In the genomic region with DNA sequence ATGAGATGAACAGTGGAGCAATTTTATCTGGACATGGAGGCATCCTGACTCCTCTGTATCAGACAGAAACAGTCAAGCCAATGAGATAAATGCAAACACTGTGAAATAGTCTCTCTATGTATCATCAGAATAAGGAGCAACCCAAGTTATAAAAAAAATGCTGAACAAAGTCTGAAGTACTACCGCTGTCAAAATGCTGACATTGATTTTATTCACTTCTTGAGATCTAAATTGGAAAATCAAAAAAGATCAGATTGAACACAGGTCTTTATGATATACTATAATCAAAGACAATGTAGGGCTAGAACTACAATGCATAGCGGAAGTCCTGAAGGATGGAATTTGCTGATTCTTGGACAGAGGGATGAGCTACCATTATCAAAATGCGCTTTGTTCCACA, we compare ENCODE assay signal across 18 cellular contexts.
A peak's percentile ranks its signal among the peaks of the same experiment; 100 is the strongest.
DNase-seq lines count a peak whose midpoint lies in the region; ATAC-seq and TF ChIP-seq lines count a peak whose summit lies in the region.
"Had no signal": no experiment of that assay in that cellular context is flagged by ENCODE, and none has a peak within 500 bp of the region (broad histone marks: within the 10 kb centered on the region; RNA-seq: fewer than 3 reads in every experiment).

No MANE protein-coding gene starts in this region.

- no peak overlapping the region for H3K4me3 ChIP-seq in A673 (ENCODE audit: low read depth, low read length, poor library complexity, severe bottlenecking)
- no peak overlapping the region for H3K4me3 ChIP-seq in CD4-positive, alpha-beta memory T cell (ENCODE audit: low read length in 2 of 2)
- H3K4me3 ChIP-seq: GM12878, HAP-1 had no signal

- CTCF ChIA-PET in A673 (lab: Charles Lee), result interaction anchor here (0.6 kb wide), 1 partner anchor 23 kb away, joined by 5 read pairs; no protein-coding TSS in a partner anchor
- CTCF ChIA-PET in CD4-positive, alpha-beta memory T cell (lab: Charles Lee; ENCODE audit: partially characterized antibody), result no interaction called here

- no peaks in the 10 kb centered on the region for H3K36me3 Mint-ChIP-seq in CD4-positive, alpha-beta memory T cell
- H3K36me3 Mint-ChIP-seq in T-helper 17 cell (ENCODE audit: low read depth) (no peaks in the 10 kb centered on the region), osteocyte (ENCODE audit: unreplicated experiment) (no peaks in the 10 kb centered on the region)
- H3K36me3 Mint-ChIP-seq: CD8-positive, alpha-beta memory T cell had no signal

- no peaks in the 10 kb centered on the region for H3K27me3 Mint-ChIP-seq in CD4-positive, alpha-beta memory T cell
- H3K27me3 Mint-ChIP-seq in T-helper 17 cell (no peaks in the 10 kb centered on the region), osteocyte (ENCODE audit: unreplicated experiment) (peaks cover 3% of the 10 kb centered on the region)

- H3K27ac Mint-ChIP-seq in CD4-positive, alpha-beta memory T cell, result peak overlapping the region in 6 of 7 donors; percentile 44 to 92 (median 64)
- H3K27ac Mint-ChIP-seq in T-helper 17 cell (peak overlapping the region; percentile 77), osteocyte (ENCODE audit: unreplicated experiment) (no peak overlapping the region)
- H3K27ac Mint-ChIP-seq: HFFc6 had no signal

- H3K4me1 ChIP-seq in A673 (ENCODE audit: insufficient read depth, low read length, poor library complexity, severe bottlenecking), result no peaks in the 10 kb centered on the region
- peaks cover 5% of the 10 kb centered on the region for H3K4me1 ChIP-seq in CD4-positive, alpha-beta memory T cell (ENCODE audit: insufficient read depth, low read length)

- peak; percentile 12 for ATAC-seq in T-helper 17 cell
- ATAC-seq in GM21367 (IDR thresholded peaks at IDR 0.05; ENCODE audit: unreplicated experiment), result no peak
- ATAC-seq: GM12878 had no signal

- POLR2A ChIA-PET in A673 (lab: Charles Lee; ENCODE audit: low non-redundant PET), result no interaction called here
- POLR2A ChIA-PET in CD4-positive, alpha-beta memory T cell (lab: Charles Lee; ENCODE audit: partially characterized antibody), result no interaction called here

- no peak for TF ChIP-seq CTCF in A673 (conservative IDR thresholded peaks at IDR 0.05; ENCODE audit: low read depth, low read length)
- TF ChIP-seq CTCF in osteocyte (IDR thresholded peaks at IDR 0.05), result no peak

- H3K4me3 Mint-ChIP-seq in CD4-positive, alpha-beta memory T cell, result no peak overlapping the region
- H3K4me3 Mint-ChIP-seq in T-helper 17 cell (no peak overlapping the region), osteocyte (ENCODE audit: unreplicated experiment) (no peak overlapping the region)
- H3K4me3 Mint-ChIP-seq: CD8-positive, alpha-beta memory T cell; HFFc6 had no signal

- DNase-seq in A673 (ENCODE audit: low spot score), result peak; percentile 4
- no peak for DNase-seq in CD4-positive, alpha-beta memory T cell
- no peak for DNase-seq in T-helper 17 cell
- no peak for DNase-seq in SKM-1 (lab: John Stamatoyannopoulos, UW; ENCODE audit: unreplicated experiment)
- no peak for DNase-seq in osteocyte (ENCODE audit: extremely low spot score, unreplicated experiment)
- DNase-seq: ACHN; AML-193; C1 segment of cervical spinal cord; CD8-positive, alpha-beta memory T cell; DMS 273 treated with DMSO at 0.1 percent for 48 hours; DMS79; EL; GDM1; GOT3; HFFc6 had no signal

- H3K36me3 ChIP-seq in A673 (ENCODE audit: insufficient read depth, low read length, poor library complexity, severe bottlenecking), result no peaks in the 10 kb centered on the region
- H3K36me3 ChIP-seq in CD4-positive, alpha-beta memory T cell (ENCODE audit: insufficient read depth, low read length), result no peaks in the 10 kb centered on the region
- H3K36me3 ChIP-seq: HAP-1 had no signal

- no peak overlapping the region for H3K27ac ChIP-seq in A673 (ENCODE audit: low read depth, low read length, poor library complexity, severe bottlenecking)
- H3K27ac ChIP-seq in CD4-positive, alpha-beta memory T cell (ENCODE audit: low read depth, low read length), result no peak overlapping the region

- peaks cover 4 to 34% (median 13%) of the 10 kb centered on the region in 4 donors for H3K4me1 Mint-ChIP-seq in CD4-positive, alpha-beta memory T cell
- H3K4me1 Mint-ChIP-seq in T-helper 17 cell (no peaks in the 10 kb centered on the region), osteocyte (ENCODE audit: unreplicated experiment) (no peaks in the 10 kb centered on the region)

- intact Hi-C loops in A673 (cut with micrococcal nuclease; ENCODE audit: unreplicated experiment), result no loop called here
- intact Hi-C loops in CD4-positive, alpha-beta memory T cell (cut with micrococcal nuclease), result no loop called here

- peaks cover 0 to 5% (median 0%) of the 10 kb centered on the region in 8 donors for H3K9me3 Mint-ChIP-seq in CD4-positive, alpha-beta memory T cell
- H3K9me3 Mint-ChIP-seq in osteocyte (ENCODE audit: unreplicated experiment), result no peaks in the 10 kb centered on the region
- H3K9me3 Mint-ChIP-seq: HFFc6 had no signal

- no TSS peak for BruUV-seq in A673 (replicated peaks; lab: Mats Ljungman, UMichigan)

- H3K27me3 ChIP-seq in A673 (replicated peaks; ENCODE audit: insufficient read depth, low read depth, low read length, poor library complexity), result peaks cover 3% of the 10 kb centered on the region
- no peaks in the 10 kb centered on the region for H3K27me3 ChIP-seq in CD4-positive, alpha-beta memory T cell (ENCODE audit: insufficient read depth, low read length)

- H3K9me3 ChIP-seq in A673 (ENCODE audit: low read depth, low read length, poor library complexity, severe bottlenecking), result no peaks in the 10 kb centered on the region
- H3K9me3 ChIP-seq in CD4-positive, alpha-beta memory T cell (ENCODE audit: control insufficient read depth in 1 of 2, low read length in 2 of 2), result no peaks in the 10 kb centered on the region
- no peaks in the 10 kb centered on the region for H3K9me3 ChIP-seq in T-helper 17 cell (ENCODE audit: control insufficient read depth, low read length, poor library complexity, severe bottlenecking)
- H3K9me3 ChIP-seq: HAP-1 had no signal
